13 cellular contexts compared by ENCODE assay signal in genomic region chr12:54414191-54414525, GRCh38. TPM values are rescaled to one million over a fixed set of nuclear protein-coding genes. Genes with fewer than 3 reads are reported as not detected.
DNase-seq lines count a peak whose midpoint lies in the region; ATAC-seq and TF ChIP-seq lines count a peak whose summit lies in the region.
"Had no signal": no experiment of that assay in that cellular context is flagged by ENCODE, and none has a peak within 500 bp of the region (broad histone marks: within the 10 kb centered on the region; RNA-seq: fewer than 3 reads in every experiment).

No MANE protein-coding gene starts in this region.

- H3K4me1 ChIP-seq in Peyer's patch (peaks cover 0 to 59% (median 21%) of the 10 kb centered on the region in 4 donors), psoas muscle (peaks cover 64% of the 10 kb centered on the region), PC-3 (ENCODE audit: insufficient read depth, low read length) (peaks cover 29% of the 10 kb centered on the region), PC-9 (replicated peaks; ENCODE audit: insufficient read depth) (peaks cover 24% of the 10 kb centered on the region; the same call in 1 of the 2 replicates)
- peaks cover 62% of the 10 kb centered on the region for H3K4me1 ChIP-seq in effector memory CD4-positive, alpha-beta T cell (ENCODE audit: control insufficient read depth, insufficient read depth, low read length, poor library complexity, severe bottlenecking)

- H3K27ac ChIP-seq in CD4-positive, alpha-beta T cell (ENCODE audit: low read depth, low read length) = peak overlapping the region; percentile 99
- H3K27ac ChIP-seq in Peyer's patch (peak overlapping the region; percentile 68 to 81 (median 76)), psoas muscle (peak overlapping the region; percentile 92), PC-3 (ENCODE audit: low read length) (no peak overlapping the region), PC-9 (no peak overlapping the region)
- peak overlapping the region; percentile 97 for H3K27ac ChIP-seq in effector memory CD4-positive, alpha-beta T cell (ENCODE audit: insufficient read depth, low read length, poor library complexity, severe bottlenecking)
- H3K27ac ChIP-seq: VCaP had no signal

- H2AFZ ChIP-seq in PC-3 (ENCODE audit: low read length) = no peak overlapping the region
- H2AFZ ChIP-seq in PC-9 = no peak overlapping the region

- H3F3A ChIP-seq in PC-3 (ENCODE audit: low read length, unreplicated experiment) (peaks cover 4% of the 10 kb centered on the region), PC-9 (ENCODE audit: insufficient read depth, low read depth) (peaks cover 26% of the 10 kb centered on the region)

- peaks cover 65% of the 10 kb centered on the region for H3K4me1 Mint-ChIP-seq in CD4-positive, alpha-beta T cell (ENCODE audit: low read depth)

- H3K9me3 Mint-ChIP-seq in CD4-positive, alpha-beta T cell = no peaks in the 10 kb centered on the region

- H4K20me1 ChIP-seq in PC-3 (ENCODE audit: low read length) (no peaks in the 10 kb centered on the region), PC-9 (ENCODE audit: insufficient read depth) (no peaks in the 10 kb centered on the region)

- ATAC-seq in CD4-positive, alpha-beta T cell (ENCODE audit: poor library complexity) = no peak
- ATAC-seq in psoas muscle (no peak), PC-3 (no peak), HG02798 (IDR thresholded peaks at IDR 0.05; ENCODE audit: poor library complexity, unreplicated experiment) (no peak), GM21717 (IDR thresholded peaks at IDR 0.05; ENCODE audit: unreplicated experiment) (no peak)

- DNase-seq in CD4-positive, alpha-beta T cell = no peak
- DNase-seq in Peyer's patch (no peak), psoas muscle (no peak), PC-3 (no peak), PC-9 (no peak)
- no peak for DNase-seq in effector memory CD4-positive, alpha-beta T cell
- DNase-seq: DMS79 treated with DMSO at 0.1 percent for 48 hours; mucosa of descending colon; stimulated activated CD4-positive, alpha-beta T cell treated with anti-CD3 and anti-CD28 coated beads, Interleukin-4, amount 100 ng/mL, for 24 hours had no signal

- H3K4me3 ChIP-seq in Peyer's patch (peak overlapping the region in 3 of 4 donors; percentile 13 to 84 (median 34)), psoas muscle (peak overlapping the region; percentile 29), PC-3 (ENCODE audit: low read length) (no peak overlapping the region), PC-9 (no peak overlapping the region)
- peak overlapping the region; percentile 53 for H3K4me3 ChIP-seq in effector memory CD4-positive, alpha-beta T cell (ENCODE audit: insufficient read depth, low read depth, low read length, poor library complexity, severe bottlenecking)
- H3K4me3 ChIP-seq: mucosa of descending colon had no signal

- BruUV-seq in PC-3 (replicated peaks; lab: Mats Ljungman, UMichigan) (no TSS peak), PC-9 (replicated peaks; lab: Mats Ljungman, UMichigan) (no TSS peak)

- H3K27me3 Mint-ChIP-seq in CD4-positive, alpha-beta T cell = no peaks in the 10 kb centered on the region

- H3K4me3 Mint-ChIP-seq in CD4-positive, alpha-beta T cell = peak overlapping the region; percentile 72

- no peaks in the 10 kb centered on the region for H3K9me3 ChIP-seq in CD4-positive, alpha-beta T cell (ENCODE audit: control insufficient read depth, low read length)
- no peaks in the 10 kb centered on the region for H3K9me3 ChIP-seq in Peyer's patch
- H3K9me3 ChIP-seq in effector memory CD4-positive, alpha-beta T cell (ENCODE audit: control insufficient read depth, low read length) = no peaks in the 10 kb centered on the region
- H3K9me3 ChIP-seq in psoas muscle = no peaks in the 10 kb centered on the region
- no peaks in the 10 kb centered on the region for H3K9me3 ChIP-seq in PC-3 (ENCODE audit: low read length)
- no peaks in the 10 kb centered on the region for H3K9me3 ChIP-seq in PC-9 (ENCODE audit: insufficient read depth, low read depth)
- H3K9me3 ChIP-seq: mucosa of descending colon had no signal

- H3K4me2 ChIP-seq in PC-3 (ENCODE audit: low read length) = no peak overlapping the region
- no peak overlapping the region for H3K4me2 ChIP-seq in PC-9

- no peak overlapping the region for H3K9ac ChIP-seq in PC-3 (ENCODE audit: low read length)

- H3K36me3 Mint-ChIP-seq in CD4-positive, alpha-beta T cell (ENCODE audit: low read depth) = peaks cover 56% of the 10 kb centered on the region

- no peaks in the 10 kb centered on the region for H3K9me2 ChIP-seq in PC-3 (replicated peaks; ENCODE audit: low read length)
- no peaks in the 10 kb centered on the region for H3K9me2 ChIP-seq in PC-9 (ENCODE audit: insufficient read depth)

- H3K36me3 ChIP-seq in Peyer's patch (peaks cover 0 to 8% (median 0%) of the 10 kb centered on the region in 3 donors), psoas muscle (ENCODE audit: insufficient read depth in 1 of 2, low read depth in 1 of 2) (peaks cover 0 to 16% of the 10 kb centered on the region in 2 donors), PC-3 (ENCODE audit: low read depth, low read length) (no peaks in the 10 kb centered on the region; the same call in 1 of the 2 replicates), PC-9 (ENCODE audit: low read depth) (no peaks in the 10 kb centered on the region)
- H3K36me3 ChIP-seq in effector memory CD4-positive, alpha-beta T cell (ENCODE audit: control insufficient read depth, insufficient read depth, low read length) = peaks cover 13% of the 10 kb centered on the region

- intact Hi-C loops in CD4-positive, alpha-beta T cell (cut with DNase I, micrococcal nuclease) = no loop called here
- intact Hi-C loops in psoas muscle (cut with DNase I) = no loop called here
- intact Hi-C loops in PC-3 (cut with micrococcal nuclease) = no loop called here
- intact Hi-C loops in PC-9 (cut with micrococcal nuclease; ENCODE audit: unreplicated experiment) = no loop called here

- no peaks in the 10 kb centered on the region for H3K27me3 ChIP-seq in CD4-positive, alpha-beta T cell (ENCODE audit: control insufficient read depth, insufficient read depth, low read length)
- no peaks in the 10 kb centered on the region for H3K27me3 ChIP-seq in Peyer's patch
- H3K27me3 ChIP-seq in effector memory CD4-positive, alpha-beta T cell (replicated peaks; ENCODE audit: control insufficient read depth, insufficient read depth, low read length, poor library complexity, severe bottlenecking) = no peaks in the 10 kb centered on the region
- H3K27me3 ChIP-seq in psoas muscle (ENCODE audit: insufficient read depth in 3 of 3, low read length in 2 of 3) = no peaks in the 10 kb centered on the region
- H3K27me3 ChIP-seq in PC-3 (ENCODE audit: low read length) = no peaks in the 10 kb centered on the region
- H3K27me3 ChIP-seq in PC-9 (ENCODE audit: insufficient read depth, low read depth) = no peaks in the 10 kb centered on the region

- 72 to 87% (median 86%) methylated on average over 3 of the region's 3 CpGs for WGBS in psoas muscle, 3 donors

- H3K79me2 ChIP-seq in PC-3 (ENCODE audit: low read length) = peaks cover 34% of the 10 kb centered on the region
- peaks cover 45% of the 10 kb centered on the region for H3K79me2 ChIP-seq in PC-9 (ENCODE audit: low read depth)

- TF ChIP-seq POLR2A in Peyer's patch (IDR thresholded peaks at IDR 0.05) = no peak

- no peak for TF ChIP-seq CTCF in CD4-positive, alpha-beta T cell (IDR thresholded peaks at IDR 0.05)
- TF ChIP-seq CTCF in Peyer's patch (IDR thresholded peaks at IDR 0.05) (no peak), psoas muscle (IDR thresholded peaks at IDR 0.05) (no peak), PC-3 (conservative IDR thresholded peaks at IDR 0.05; ENCODE audit: low read depth, low read length) (no peak), PC-9 (conservative IDR thresholded peaks at IDR 0.05) (no peak)

- H3K27ac Mint-ChIP-seq in CD4-positive, alpha-beta T cell = peak overlapping the region; percentile 95

- CTCF ChIA-PET in CD4-positive, alpha-beta T cell (lab: Charles Lee) = interaction anchor here (2.8 to 11.8 kb wide), 2 partner anchors 12 to 26 kb away, joined by 9 to 147 read pairs; no protein-coding TSS in a partner anchor
- CTCF ChIA-PET in PC-3 (lab: Charles Lee) (no interaction called here), PC-9 (lab: Charles Lee) (interaction anchor here (0.6 kb wide), 1 partner anchor 22 kb away, joined by 4 read pairs; no protein-coding TSS in a partner anchor)

- POLR2A ChIA-PET in CD4-positive, alpha-beta T cell (lab: Charles Lee) = interaction anchor here (1.0 to 4.2 kb wide), 5 partner anchors 9 to 134 kb away, joined by 3 to 52 read pairs (median 6); partner anchors contain the start of genes CBX5 and HNRNPA1
- POLR2A ChIA-PET in PC-3 (lab: Charles Lee; ENCODE audit: unreplicated experiment) = no interaction called here
- POLR2A ChIA-PET in PC-9 (lab: Charles Lee; ENCODE audit: unreplicated experiment) = no interaction called here

RNA-seq across cellular contexts. Expression of gene ITGA5, which starts 4.9 kb away (rescaled TPM):
- total RNA-seq in CD4-positive, alpha-beta T cell = 100 to 1,000 TPM; 143 to 159 TPM
- total RNA-seq in Peyer's patch (10 to 100 TPM; 21.0 to 78.4 (median 44.5) TPM), psoas muscle (10 to 100 TPM; 24.0 to 80.3 (median 41.9) TPM), PC-3 (2014; rRNA removed) (35.9 and 38.2 TPM in 2 replicates), PC-9 (2021) (26.7 and 28.4 TPM in 2 replicates)
- 100 to 1,000 TPM in 1 of 3 donors, 10 to 100 TPM in 2; 13.7 to 244 (median 39.7) TPM for polyA plus RNA-seq in psoas muscle

RNA-seq across cellular contexts. Expression of gene ZNF385A, which starts 29.6 kb away (rescaled TPM):
- 1 to 10 TPM; 3.8 to 4.7 TPM for total RNA-seq in CD4-positive, alpha-beta T cell
- total RNA-seq in Peyer's patch = 10 to 100 TPM in 2 of 4 donors, 1 to 10 TPM in 2; 7.3 to 28.1 (median 9.7) TPM
- total RNA-seq in psoas muscle = 10 to 100 TPM; 25.5 to 85.8 (median 68.9) TPM
- 10 to 100 TPM in 2 of 3 donors, 1 to 10 TPM in 1; 4.9 to 28.0 (median 24.5) TPM for polyA plus RNA-seq in psoas muscle
- total RNA-seq in PC-3 (2014; rRNA removed) = 1.8 and 5.0 TPM in 2 replicates
- 17.2 and 18.0 TPM in 2 replicates for total RNA-seq in PC-9 (2021)

RNA-seq across cellular contexts. Expression of gene GPR84, which starts 49.9 kb away (rescaled TPM):
- total RNA-seq in CD4-positive, alpha-beta T cell = under 1 TPM; 0.27 to 0.53 TPM
- total RNA-seq in Peyer's patch (not detected), psoas muscle (under 1 TPM in 1 of 4 donors, not detected in 3; 0.40 TPM), PC-3 (2014; rRNA removed) (not detected in 2 replicates), PC-9 (2021) (not detected in 2 replicates)
- under 1 TPM in 1 of 3 donors, not detected in 2; 0.16 TPM for polyA plus RNA-seq in psoas muscle
- total RNA-seq: glomerular endothelial cell had no signal

RNA-seq across cellular contexts. Expression of gene GTSF1, which starts 59.2 kb away (rescaled TPM):
- total RNA-seq in CD4-positive, alpha-beta T cell = under 1 TPM in 1 of 2 experiments, not detected in 1; 0.58 TPM
- total RNA-seq in Peyer's patch = 1 to 10 TPM in 1 of 4 donors, not detected in 3; 1.8 TPM
- under 1 TPM in 1 of 4 donors, not detected in 3; 0.94 TPM for total RNA-seq in psoas muscle
- polyA plus RNA-seq in psoas muscle = not detected
- total RNA-seq in PC-3 (2014; rRNA removed) = not detected in 2 replicates
- not detected in 2 replicates for total RNA-seq in PC-9 (2021)
- total RNA-seq: glomerular endothelial cell, mucosa of descending colon had no signal

Comparison
In these comparisons a context has a peak if more than half of its experiments do, and no peak if none do; other contexts are left out.
1. H3K27ac ChIP-seq: peak in CD4-positive, alpha-beta T cell (single experiment), Peyer's patch (4 of 4), effector memory CD4-positive, alpha-beta T cell (single experiment) and psoas muscle (single experiment); none in PC-3 (single experiment) and PC-9 (single experiment).
2. H3K4me3 ChIP-seq: peak in Peyer's patch (3 of 4), effector memory CD4-positive, alpha-beta T cell (single experiment) and psoas muscle (single experiment); none in PC-3 (single experiment) and PC-9 (single experiment).